Comparison of ENCODE assay signal across 10 cellular contexts in genomic region chr18:49944681-49945080, GRCh38.
DNase-seq lines count a peak whose midpoint lies in the region; ATAC-seq and TF ChIP-seq lines count a peak whose summit lies in the region.
"Had no signal": no experiment of that assay in that cellular context is flagged by ENCODE, and none has a peak within 500 bp of the region (broad histone marks: within the 10 kb centered on the region; RNA-seq: fewer than 3 reads in every experiment).

No MANE protein-coding gene starts in this region.

- intact Hi-C loops in HCT116 (cut with micrococcal nuclease) (no loop called here), ascending aorta (cut with DNase I) (no loop called here), left lung (cut with DNase I) (no loop called here)

- DNase-seq in DMS53 (lab: John Stamatoyannopoulos, UW) (peak; percentile 47), HCT116 (ENCODE audit: low read depth, low spot score) (no peak), ascending aorta (ENCODE audit: low spot score in 2 of 2) (no peak), left lung (no peak), germinal center (ENCODE audit: low spot score) (no peak)
- DNase-seq in effector CD8-positive, alpha-beta T cell (lab: John Stamatoyannopoulos, UW): no peak
- DNase-seq: activated T-cell treated with anti-CD3 and anti-CD28 coated beads, Interleukin-2, amount 50 U/mL, for 24 hours; Peyer's patch had no signal

- no peaks in the 10 kb centered on the region for H4K20me1 ChIP-seq in HCT116 (ENCODE audit: insufficient read depth)

- no TSS peak for BruUV-seq in HCT116 (replicated peaks; lab: Mats Ljungman, UMichigan)

- TF ChIP-seq POLR2A in HCT116 (IDR thresholded peaks at IDR 0.05; ENCODE audit: borderline replicate concordance, extremely low read depth, insufficient read depth, insufficient read length): no peak

- no peak overlapping the region for H3K9ac ChIP-seq in HCT116 (ENCODE audit: low read length)

- H3K9me2 ChIP-seq in HCT116 (ENCODE audit: insufficient read depth): no peaks in the 10 kb centered on the region

- H3K27me3 ChIP-seq in HCT116 (ENCODE audit: insufficient read depth, low read length) (no peaks in the 10 kb centered on the region), ascending aorta (no peaks in the 10 kb centered on the region), left lung (no peaks in the 10 kb centered on the region)
- H3K27me3 ChIP-seq: Peyer's patch had no signal

- CTCF ChIA-PET in HCT116 (lab: Charles Lee): interaction anchor here (1.9 kb wide), 1 partner anchor 259 kb away, joined by 6 read pairs; no protein-coding TSS in a partner anchor

- no peaks in the 10 kb centered on the region for H3K4me1 ChIP-seq in HCT116 (ENCODE audit: control insufficient read depth in 1 of 2, insufficient read depth in 2 of 2, low read length in 2 of 2)
- no peaks in the 10 kb centered on the region for H3K4me1 ChIP-seq in ascending aorta
- H3K4me1 ChIP-seq in left lung: no peaks in the 10 kb centered on the region
- H3K4me1 ChIP-seq: Peyer's patch had no signal

- H3K4me2 ChIP-seq in HCT116 (ENCODE audit: low read length): no peak overlapping the region

- no peaks in the 10 kb centered on the region for H3K9me3 ChIP-seq in HCT116 (ENCODE audit: control insufficient read depth in 1 of 2, insufficient read depth in 1 of 2, low read depth in 1 of 2, low read length in 2 of 2)
- H3K9me3 ChIP-seq in ascending aorta: no peaks in the 10 kb centered on the region
- no peaks in the 10 kb centered on the region for H3K9me3 ChIP-seq in left lung
- H3K9me3 ChIP-seq: Peyer's patch had no signal

- H3K4me3 ChIP-seq in HCT116 (replicated peaks in 1 of 2; ENCODE audit: low read depth in 1 of 2, low read length in 2 of 2): no peak overlapping the region
- no peak overlapping the region for H3K4me3 ChIP-seq in ascending aorta
- H3K4me3 ChIP-seq in left lung: no peak overlapping the region
- H3K4me3 ChIP-seq: Peyer's patch had no signal

- POLR2A ChIA-PET in HCT116 (lab: Charles Lee): no interaction called here

- ATAC-seq in HCT116: peak; percentile 60; the same call in 1 of the 2 replicates
- ATAC-seq in left lung: peak; percentile 86
- ATAC-seq in GM19351 (IDR thresholded peaks at IDR 0.05; ENCODE audit: unreplicated experiment): no peak
- no peak for ATAC-seq in GM19455 (IDR thresholded peaks at IDR 0.05; ENCODE audit: unreplicated experiment)

- no peak overlapping the region for H3K27ac ChIP-seq in HCT116 (ENCODE audit: low read depth, low read length)
- H3K27ac ChIP-seq in ascending aorta: no peak overlapping the region
- no peak overlapping the region for H3K27ac ChIP-seq in left lung
- H3K27ac ChIP-seq: Peyer's patch had no signal

- no peak overlapping the region for H2AFZ ChIP-seq in HCT116 (ENCODE audit: low read depth, low read length, poor library complexity, severe bottlenecking)

- H3K79me2 ChIP-seq in HCT116 (ENCODE audit: insufficient read depth, low read length): no peaks in the 10 kb centered on the region

- RAD21 ChIA-PET in HCT116 (lab: Charles Lee; ENCODE audit: low non-redundant PET in 1 of 2, low total read pairs in 2 of 2, uncharacterized antibody in 2 of 2, unreplicated experiment in 2 of 2): no interaction called here

- H3K36me3 ChIP-seq in HCT116 (ENCODE audit: control insufficient read depth in 1 of 2, insufficient read depth in 2 of 2, low read length in 2 of 2): no peaks in the 10 kb centered on the region
- H3K36me3 ChIP-seq in ascending aorta: no peaks in the 10 kb centered on the region
- H3K36me3 ChIP-seq in left lung: no peaks in the 10 kb centered on the region
- H3K36me3 ChIP-seq: Peyer's patch had no signal

- TF ChIP-seq RAD21 in HCT116 (IDR thresholded peaks at IDR 0.05; ENCODE audit: low read depth): peak; percentile 47; the same call in 1 of the 2 replicates

- TF ChIP-seq CTCF in HCT116 (IDR thresholded peaks at IDR 0.05 in 2 of 3, conservative IDR thresholded peaks at IDR 0.05 in 1 of 3; ENCODE audit: borderline replicate concordance in 1 of 3, insufficient read depth in 1 of 3, low read depth in 2 of 3, low read length in 2 of 3) (peak in 1 of 3 experiments; percentile 17; a peak in 1 of 6 replicates), ascending aorta (IDR thresholded peaks at IDR 0.05) (peak in 2 of 3 experiments; percentile 9 to 27), left lung (IDR thresholded peaks at IDR 0.05) (no peak)

TF ChIP-seq in HCT116, 20 proteins besides CTCF, POLR2A, EP300 and RAD21:
- TF ChIP-seq SP1 (IDR thresholded peaks at IDR 0.05; ENCODE audit: low read depth): no peak
- no peak for TF ChIP-seq JUND (IDR thresholded peaks at IDR 0.05)
- TF ChIP-seq SIN3A (IDR thresholded peaks at IDR 0.05; ENCODE audit: low read depth): no peak
- no peak for TF ChIP-seq SRF (IDR thresholded peaks at IDR 0.05; ENCODE audit: low read depth)
- no peak for TF ChIP-seq CEBPB (IDR thresholded peaks at IDR 0.05; ENCODE audit: low read depth)
- no peak for TF ChIP-seq ZBTB33 (IDR thresholded peaks at IDR 0.05; ENCODE audit: extremely low read depth, insufficient replicate concordance, low read length)
- no peak for TF ChIP-seq TCF7L2 (IDR thresholded peaks at IDR 0.05; ENCODE audit: borderline replicate concordance, extremely low read depth, insufficient read depth, insufficient read length)
- TF ChIP-seq POLR2AphosphoS5 (IDR thresholded peaks at IDR 0.05; ENCODE audit: low read depth, low read length): no peak
- no peak for TF ChIP-seq MAX (IDR thresholded peaks at IDR 0.05)
- TF ChIP-seq EGR1 (IDR thresholded peaks at IDR 0.05; ENCODE audit: low read depth): no peak
- no peak for TF ChIP-seq EZH2phosphoT487 (IDR thresholded peaks at IDR 0.05; ENCODE audit: borderline replicate concordance)
- no peak for TF ChIP-seq ZNF274 (IDR thresholded peaks at IDR 0.05; ENCODE audit: low read depth, low read length)
- TF ChIP-seq CBX3 (IDR thresholded peaks at IDR 0.05; ENCODE audit: low read depth): no peak
- no peak for TF ChIP-seq YY1 (IDR thresholded peaks at IDR 0.05; ENCODE audit: extremely low read depth, insufficient replicate concordance, low read depth, low read length)
- no peak for TF ChIP-seq REST (IDR thresholded peaks at IDR 0.05; ENCODE audit: low read depth)
- TF ChIP-seq FOSL1 (IDR thresholded peaks at IDR 0.05; ENCODE audit: low read depth): no peak
- no peak for TF ChIP-seq ELF1 (IDR thresholded peaks at IDR 0.05; ENCODE audit: borderline replicate concordance, low read depth)
- no peak for TF ChIP-seq ATF3 (IDR thresholded peaks at IDR 0.05)

Comparison
In these comparisons a context has a peak if more than half of its experiments do, and no peak if none do; other contexts are left out.
1. ATAC-seq: peak in HCT116 (single experiment) and left lung (single experiment); none in GM19351 (single experiment) and GM19455 (single experiment).
2. CTCF ChIP-seq: peak in ascending aorta (2 of 3); none in left lung (0 of 2).